In genomic region chr15:68578960-68579935, GRCh38 we compare ENCODE assay signal across 8 cellular contexts. TPM values are rescaled to one million over a fixed set of nuclear protein-coding genes. Genes with fewer than 3 reads are reported as not detected.
DNase-seq lines count a peak whose midpoint lies in the region; ATAC-seq and TF ChIP-seq lines count a peak whose summit lies in the region.

CORO2B (plus strand) TSS chr15:68578993; CDS start chr15:68579263, 270 bp downstream.

- H4K5ac ChIP-seq in H9 (ENCODE audit: insufficient read length, low read depth, low read length) = no peak within 1 kb of the TSS

- intact Hi-C loops in thyroid gland (cut with DNase I) = loop anchor here (5.0 kb wide), 1 partner anchor 93 kb away; no protein-coding TSS in a partner anchor

- H3K9ac ChIP-seq in H9 (ENCODE audit: extremely low read depth, insufficient read length, low read length) (no peak within 1 kb of the TSS), endocrine pancreas (ENCODE audit: control insufficient read depth, insufficient read depth, low read length) (no peak within 1 kb of the TSS)

- ATAC-seq in SK-N-SH treated with all-trans-retinoic acid at 6 μM for 48 hours = peak; percentile 36
- no peak for ATAC-seq in HG03460 (IDR thresholded peaks at IDR 0.05; ENCODE audit: unreplicated experiment)

- no peak within 1 kb of the TSS for H2BK15ac ChIP-seq in H9 (ENCODE audit: low read depth, low read length)

- no peak within 1 kb of the TSS for H2BK12ac ChIP-seq in H9 (ENCODE audit: insufficient read length, low read depth, low read length)

- H3K4me3 ChIP-seq in AG04449 (ENCODE audit: low read depth, low read length) = peak within 1 kb of the TSS; percentile 58
- peak within 1 kb of the TSS; percentile 52 for H3K4me3 ChIP-seq in endocrine pancreas (ENCODE audit: control insufficient read depth, insufficient read depth, low read length)
- peak within 1 kb of the TSS; percentile 42 for H3K4me3 ChIP-seq in mononuclear cell (ENCODE audit: low read length)
- H3K4me3 ChIP-seq in thyroid gland (replicated peaks in 1 of 3) = peak within 1 kb of the TSS; percentile 27 to 58 (median 27)

- no peak within 1 kb of the TSS for H2AFZ ChIP-seq in H9 (ENCODE audit: low read length)

- no peaks in the 10 kb centered on the region for H3K79me1 ChIP-seq in H9 (ENCODE audit: insufficient read depth, low read depth, low read length, poor library complexity, severe bottlenecking)

- H3K23me2 ChIP-seq in H9 (ENCODE audit: insufficient read length, low read depth, low read length, poor library complexity, severe bottlenecking) = peaks cover 11% of the 10 kb centered on the region

- H2AK5ac ChIP-seq in H9 (ENCODE audit: insufficient read length, low read length) = no peak within 1 kb of the TSS

- no peaks in the 10 kb centered on the region for H3K36me3 Mint-ChIP-seq in H9 (ENCODE audit: insufficient read depth in 1 of 3, low read depth in 3 of 3)

- no peaks in the 10 kb centered on the region for H4K20me1 ChIP-seq in H9 (ENCODE audit: control insufficient read depth, insufficient read depth, insufficient read length)

- no peak for TF ChIP-seq POLR2A in thyroid gland (IDR thresholded peaks at IDR 0.05)

- H3K27ac Mint-ChIP-seq in H9 = no peak within 1 kb of the TSS; a peak in 2 of 7 replicates

- TF ChIP-seq CTCF in AG04449 (IDR thresholded peaks at IDR 0.05; ENCODE audit: insufficient read depth, low read length, missing control alignments) (no peak), H9 (conservative IDR thresholded peaks at IDR 0.05) (no peak), thyroid gland (IDR thresholded peaks at IDR 0.05) (no peak)

- H3K4ac ChIP-seq in H9 (ENCODE audit: low read depth, low read length) = no peak within 1 kb of the TSS

- no peak within 1 kb of the TSS for H3K27ac ChIP-seq in H9 (ENCODE audit: insufficient read length, low read depth, low read length)
- H3K27ac ChIP-seq in thyroid gland = peak within 1 kb of the TSS; percentile 58 to 83 (median 61)

- H3K4me1 Mint-ChIP-seq in H9 = peaks cover 55 to 62% of the 10 kb centered on the region in 2 experiments

- no peak within 1 kb of the TSS for H3K14ac ChIP-seq in H9 (ENCODE audit: insufficient read depth, low read length)

- H2BK5ac ChIP-seq in H9 (ENCODE audit: insufficient read length, low read length) = no peak within 1 kb of the TSS

- no peak within 1 kb of the TSS for H4K91ac ChIP-seq in H9 (ENCODE audit: insufficient read length, low read depth, low read length)

- H3K27me3 Mint-ChIP-seq in H9 (ENCODE audit: low read depth) = peaks cover 46% of the 10 kb centered on the region

- no peak within 1 kb of the TSS for H4K8ac ChIP-seq in H9 (replicated peaks; ENCODE audit: insufficient read length, low read depth, low read length)

- H3K4me3 Mint-ChIP-seq in H9 = peak within 1 kb of the TSS; percentile 70 to 87

- H3K79me2 ChIP-seq in H9 (ENCODE audit: insufficient read depth, low read length) = no peaks in the 10 kb centered on the region

- H3K36me3 ChIP-seq in endocrine pancreas (ENCODE audit: control insufficient read depth, insufficient read depth, low read length) (no peaks in the 10 kb centered on the region), thyroid gland (no peaks in the 10 kb centered on the region)

- H3K56ac ChIP-seq in H9 (ENCODE audit: insufficient read length, low read depth, low read length) = no peak within 1 kb of the TSS

- no peak within 1 kb of the TSS for H3K23ac ChIP-seq in H9 (ENCODE audit: insufficient read length, low read depth, low read length)

- CTCF ChIA-PET in AG04449 (lab: Yijun Ruan, JAX) = interaction anchor here (1.4 to 7.7 kb wide), 4 partner anchors 20 to 95 kb away, joined by 3 to 81 read pairs (median 6); no protein-coding TSS in a partner anchor

- WGBS in H9 (ENCODE audit: extremely low coverage, insufficient read length, low lambda C conversion rate) = no CpG with 5 or more reads among the region's 96 CpGs
- WGBS in thyroid gland, 2 donors = 3 to 7% methylated on average over 6 to 44 of the region's 96 CpGs

- H3K9me3 ChIP-seq in H9 (ENCODE audit: control insufficient read depth, low read depth, low read length) = no peaks in the 10 kb centered on the region
- H3K9me3 ChIP-seq in endocrine pancreas (ENCODE audit: control insufficient read depth, low read length) = no peaks in the 10 kb centered on the region
- H3K9me3 ChIP-seq in mononuclear cell (ENCODE audit: low read depth, low read length) = no peaks in the 10 kb centered on the region
- no peaks in the 10 kb centered on the region for H3K9me3 ChIP-seq in thyroid gland

- H3K27me3 ChIP-seq in H9 (ENCODE audit: insufficient read depth, low read length) (peaks cover 1% of the 10 kb centered on the region; the same call in 1 of the 2 replicates), endocrine pancreas (ENCODE audit: control insufficient read depth, insufficient read depth, low read length) (no peaks in the 10 kb centered on the region), mononuclear cell (ENCODE audit: insufficient read depth, low read length) (peaks cover 28% of the 10 kb centered on the region), thyroid gland (no peaks in the 10 kb centered on the region)

- H3K18ac ChIP-seq in H9 (ENCODE audit: insufficient read length, low read depth, low read length) = no peak within 1 kb of the TSS

- DNase-seq in AG04449 (ENCODE audit: low read depth, low spot score) (no peak), H9 (peak; percentile 61), thyroid gland (peak; percentile 82 to 87), NCI-H1930 (lab: John Stamatoyannopoulos, UW) (no peak)

- peak within 1 kb of the TSS; percentile 75 for H3K4me2 ChIP-seq in H9 (ENCODE audit: insufficient read depth, insufficient read length, low read length)

- no peaks in the 10 kb centered on the region; the same call in 1 of the 2 replicates for H3K4me1 ChIP-seq in H9 (ENCODE audit: insufficient read depth, low read length)
- no peaks in the 10 kb centered on the region for H3K4me1 ChIP-seq in endocrine pancreas (ENCODE audit: control insufficient read depth, insufficient read depth, low read length)
- peaks cover 21% of the 10 kb centered on the region for H3K4me1 ChIP-seq in mononuclear cell (ENCODE audit: insufficient read depth, low read length)
- peaks cover 12 to 24% of the 10 kb centered on the region in 2 donors for H3K4me1 ChIP-seq in thyroid gland

- no peak within 1 kb of the TSS for H2BK20ac ChIP-seq in H9 (ENCODE audit: low read depth, low read length, poor library complexity, severe bottlenecking)

- H3T11ph ChIP-seq in H9 (ENCODE audit: low read length) = no peak within 1 kb of the TSS

- no peak within 1 kb of the TSS for H2BK120ac ChIP-seq in H9 (ENCODE audit: low read depth, low read length, poor library complexity, severe bottlenecking)

- H3K9me3 Mint-ChIP-seq in H9 = no peaks in the 10 kb centered on the region; a peak in 1 of 5 replicates

- POLR2A ChIA-PET in AG04449 (lab: Yijun Ruan, JAX) = no interaction called here

TF ChIP-seq in SK-N-SH treated with all-trans-retinoic acid at 6 μM for 48 hours, 23 proteins besides CTCF, POLR2A, EP300 and RAD21 (continues in another document):
- TF ChIP-seq, protein P1, sequence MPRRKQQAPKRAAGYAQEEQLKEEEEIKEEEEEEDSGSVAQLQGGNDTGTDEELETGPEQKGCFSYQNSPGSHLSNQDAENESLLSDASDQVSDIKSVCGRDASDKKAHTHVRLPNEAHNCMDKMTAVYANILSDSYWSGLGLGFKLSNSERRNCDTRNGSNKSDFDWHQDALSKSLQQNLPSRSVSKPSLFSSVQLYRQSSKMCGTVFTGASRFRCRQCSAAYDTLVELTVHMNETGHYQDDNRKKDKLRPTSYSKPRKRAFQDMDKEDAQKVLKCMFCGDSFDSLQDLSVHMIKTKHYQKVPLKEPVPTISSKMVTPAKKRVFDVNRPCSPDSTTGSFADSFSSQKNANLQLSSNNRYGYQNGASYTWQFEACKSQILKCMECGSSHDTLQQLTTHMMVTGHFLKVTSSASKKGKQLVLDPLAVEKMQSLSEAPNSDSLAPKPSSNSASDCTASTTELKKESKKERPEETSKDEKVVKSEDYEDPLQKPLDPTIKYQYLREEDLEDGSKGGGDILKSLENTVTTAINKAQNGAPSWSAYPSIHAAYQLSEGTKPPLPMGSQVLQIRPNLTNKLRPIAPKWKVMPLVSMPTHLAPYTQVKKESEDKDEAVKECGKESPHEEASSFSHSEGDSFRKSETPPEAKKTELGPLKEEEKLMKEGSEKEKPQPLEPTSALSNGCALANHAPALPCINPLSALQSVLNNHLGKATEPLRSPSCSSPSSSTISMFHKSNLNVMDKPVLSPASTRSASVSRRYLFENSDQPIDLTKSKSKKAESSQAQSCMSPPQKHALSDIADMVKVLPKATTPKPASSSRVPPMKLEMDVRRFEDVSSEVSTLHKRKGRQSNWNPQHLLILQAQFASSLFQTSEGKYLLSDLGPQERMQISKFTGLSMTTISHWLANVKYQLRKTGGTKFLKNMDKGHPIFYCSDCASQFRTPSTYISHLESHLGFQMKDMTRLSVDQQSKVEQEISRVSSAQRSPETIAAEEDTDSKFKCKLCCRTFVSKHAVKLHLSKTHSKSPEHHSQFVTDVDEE (CRISPR knock-in tag; IDR thresholded peaks at IDR 0.05) = no peak
- TF ChIP-seq PPARA (CRISPR knock-in tag; IDR thresholded peaks at IDR 0.05; ENCODE audit: borderline replicate concordance) = no peak
- no peak for TF ChIP-seq CSDC2 (CRISPR knock-in tag; IDR thresholded peaks at IDR 0.05)
- TF ChIP-seq TOX (CRISPR knock-in tag; IDR thresholded peaks at IDR 0.05; ENCODE audit: borderline replicate concordance) = no peak
- no peak for TF ChIP-seq CREB5 (CRISPR knock-in tag; IDR thresholded peaks at IDR 0.05; ENCODE audit: low read depth)
- TF ChIP-seq ZNF565 (CRISPR knock-in tag; conservative IDR thresholded peaks at IDR 0.05; ENCODE audit: low read depth) = no peak
- TF ChIP-seq BACH2 (CRISPR knock-in tag; IDR thresholded peaks at IDR 0.05; ENCODE audit: borderline replicate concordance) = no peak

RNA-seq across cellular contexts. Expression of gene CORO2B, which starts in this region (rescaled TPM):
- total RNA-seq in H9 (2021) = 3.1 and 3.2 TPM in 2 replicates
- total RNA-seq in mononuclear cell = 0.10 TPM
- 1 to 10 TPM; 3.1 to 9.6 (median 8.6) TPM for total RNA-seq in thyroid gland

Comparison
In these comparisons a context has a peak if more than half of its experiments do, and no peak if none do; other contexts are left out.
1. DNase-seq: peak in H9 (single experiment) and thyroid gland (2 of 2); none in AG04449 (single experiment) and NCI-H1930 (0 of 2).
2. Peak in every context shown above with its lines, with median percentiles within 50 percentile points of each other: H3K4me3 ChIP-seq.